12 cellular contexts compared by ENCODE assay signal in the genomic region with DNA sequence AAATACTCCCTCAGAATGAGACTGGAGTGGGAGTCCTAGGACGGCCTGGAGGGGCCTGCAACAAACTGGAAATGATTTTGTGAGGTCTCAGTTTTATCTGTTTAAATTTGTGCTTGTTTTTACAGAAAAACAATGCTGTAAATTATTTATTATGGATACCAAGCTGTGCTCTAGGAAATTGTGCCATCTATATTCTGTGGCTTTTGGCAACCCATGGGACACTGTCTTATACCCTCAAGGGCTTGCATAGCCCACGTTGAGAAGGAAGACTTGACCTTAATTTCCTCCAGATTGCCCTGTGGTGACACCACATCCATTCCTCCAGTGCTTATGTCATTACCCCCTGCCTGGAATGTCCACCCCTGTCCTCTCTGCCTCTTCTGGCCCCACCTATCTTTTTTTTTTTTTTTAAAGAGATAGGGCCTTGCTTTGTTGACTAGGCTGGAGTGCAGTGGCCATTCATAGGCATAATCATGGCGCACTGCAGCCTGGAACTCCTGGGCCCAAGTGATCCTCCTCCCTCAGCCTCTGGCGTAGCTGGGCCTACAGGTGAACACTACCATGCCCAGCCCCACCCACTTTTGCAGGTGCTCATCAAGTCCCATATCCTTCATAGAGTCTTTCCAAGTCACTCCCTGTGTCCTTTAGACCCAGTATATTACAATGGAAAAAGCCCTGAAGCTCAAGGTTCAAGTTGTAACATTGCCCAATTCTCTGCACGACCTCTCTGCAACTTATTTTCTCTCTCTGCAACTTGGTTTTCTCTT.
DNase-seq lines count a peak whose midpoint lies in the region; ATAC-seq, FAIRE-seq and TF ChIP-seq lines count a peak whose summit lies in the region.
"Had no signal": no experiment of that assay in that cellular context is flagged by ENCODE, and none has a peak within 500 bp of the region (broad histone marks: within the 10 kb centered on the region; RNA-seq: fewer than 3 reads in every experiment).

No MANE protein-coding gene starts in this region.

- no peak overlapping the region for H3K4me3 ChIP-seq in A549
- no peak overlapping the region for H3K4me3 ChIP-seq in astrocyte of the spinal cord (ENCODE audit: low read depth, low read length)
- no peak overlapping the region for H3K4me3 ChIP-seq in HepG2 (replicated peaks in 1 of 3; ENCODE audit: insufficient read depth in 1 of 3, low read depth in 2 of 3, low read length in 3 of 3)
- H3K4me3 ChIP-seq in gastroesophageal sphincter, result no peak overlapping the region
- H3K4me3 ChIP-seq in MG63, result no peak overlapping the region
- H3K4me3 ChIP-seq: dorsolateral prefrontal cortex had no signal

- in situ Hi-C loops in astrocyte of the spinal cord (cut with HindIII; ENCODE audit: low sequenced_read_pairs), result no loop called here
- in situ Hi-C loops in HepG2 (cut with HindIII; ENCODE audit: extremely low pct_ligation_motif_present, low pct_unique_long_range_greater_than_20kb), result no loop called here

- DNase-seq in A549 (ENCODE audit: low read depth in 1 of 2, low spot score in 1 of 2) (peak; percentile 71 to 92), HK-2 (ENCODE audit: unreplicated experiment) (peak; percentile 60), astrocyte of the spinal cord (ENCODE audit: low read depth, low spot score) (peak; percentile 73), HepG2 (ENCODE audit: low spot score) (peak; percentile 7), DMS79 (lab: John Stamatoyannopoulos, UW) (no peak), MG63 (no peak)
- DNase-seq: activated CD4-positive, alpha-beta T cell treated with anti-CD3 and anti-CD28 coated beads for 1 hour; activated gamma-delta T cell; dorsolateral prefrontal cortex; NCI-H1092 had no signal

- WGBS in A549 (ENCODE audit: missing lambda C conversion rate), result 27% methylated on average over 5 of the region's 5 CpGs
- WGBS in HepG2 (ENCODE audit: low lambda C conversion rate), result 42% methylated on average over 3 of the region's 5 CpGs
- WGBS in gastroesophageal sphincter (ENCODE audit: low coverage in 1 of 2), 2 donors, result 32 to 81% methylated on average over 2 of the region's 5 CpGs

- BruUV-seq in HepG2 (replicated peaks; lab: Mats Ljungman, UMichigan), result no TSS peak

- POLR2A ChIA-PET in A549 (lab: Yijun Ruan, JAX), result interaction anchor here (2.8 kb wide), 1 partner anchor 17 kb away, joined by 7 read pairs; no protein-coding TSS in a partner anchor
- POLR2A ChIA-PET in HepG2 (lab: Yijun Ruan, JAX), result no interaction called here

- ATAC-seq in A549, result peak; percentile 81 to 88
- ATAC-seq in HepG2, result peak; percentile 48; the same call in 2 of the 3 replicates
- ATAC-seq in gastroesophageal sphincter, result no peak
- ATAC-seq in GM18519 (IDR thresholded peaks at IDR 0.05; ENCODE audit: low FRiP score, unreplicated experiment), result no peak

- H3K36me3 ChIP-seq in HepG2 (replicated peaks in 1 of 2; ENCODE audit: control insufficient read depth in 1 of 2, insufficient read depth in 2 of 2, low read length in 2 of 2), result no peaks in the 10 kb centered on the region
- no peaks in the 10 kb centered on the region for H3K36me3 ChIP-seq in gastroesophageal sphincter
- H3K36me3 ChIP-seq in MG63, result no peaks in the 10 kb centered on the region

- peak overlapping the region; percentile 95 to 99 for H3K27ac ChIP-seq in A549
- H3K27ac ChIP-seq in HepG2 (ENCODE audit: extremely low read length, insufficient read depth, low read length), result no peak overlapping the region
- H3K27ac ChIP-seq in gastroesophageal sphincter, result no peak overlapping the region
- H3K27ac ChIP-seq: dorsolateral prefrontal cortex had no signal

- no peaks in the 10 kb centered on the region for H3K9me3 ChIP-seq in A549
- H3K9me3 ChIP-seq in HepG2 (ENCODE audit: low read length), result no peaks in the 10 kb centered on the region
- no peaks in the 10 kb centered on the region for H3K9me3 ChIP-seq in gastroesophageal sphincter
- no peaks in the 10 kb centered on the region for H3K9me3 ChIP-seq in MG63

- FAIRE-seq in A549 (lab: Jason Lieb, UNC) (peak; percentile 99), HepG2 (lab: Jason Lieb, UNC) (no peak)

- H3K4me1 ChIP-seq in A549, result peaks cover 48% of the 10 kb centered on the region
- peaks cover 23% of the 10 kb centered on the region for H3K4me1 ChIP-seq in HepG2 (ENCODE audit: insufficient read depth, low read length)
- H3K4me1 ChIP-seq in gastroesophageal sphincter, result no peaks in the 10 kb centered on the region

- TF ChIP-seq EP300 in A549 (IDR thresholded peaks at IDR 0.05) (peak; percentile 48 to 71; a peak in 3 of 5 replicates), HepG2 (IDR thresholded peaks at IDR 0.05; ENCODE audit: low read depth in 2 of 2, low read length in 2 of 2) (no peak), HepG2 (CRISPR knock-in tag; IDR thresholded peaks at IDR 0.05; ENCODE audit: borderline replicate concordance) (no peak), gastroesophageal sphincter (IDR thresholded peaks at IDR 0.05) (no peak)

- no peak overlapping the region for H2AFZ ChIP-seq in HepG2 (ENCODE audit: low read length)

- CTCF ChIA-PET in A549 (lab: Yijun Ruan, JAX), result interaction anchor here (1.3 to 1.6 kb wide), 2 partner anchors 11 to 212 kb away, joined by 3 to 6 read pairs; no protein-coding TSS in a partner anchor
- CTCF ChIA-PET in HepG2 (lab: Yijun Ruan, JAX; ENCODE audit: low intra/inter-chr PET ratio, low total read pairs), result no interaction called here

- no peaks in the 10 kb centered on the region for H3K27me3 ChIP-seq in HepG2 (ENCODE audit: control insufficient read depth in 1 of 2, insufficient read depth in 2 of 2, low read length in 2 of 2)
- no peaks in the 10 kb centered on the region for H3K27me3 ChIP-seq in gastroesophageal sphincter
- no peaks in the 10 kb centered on the region for H3K27me3 ChIP-seq in MG63

- no peak overlapping the region for H3K9ac ChIP-seq in HepG2 (ENCODE audit: insufficient read depth, low read depth, low read length)

- TF ChIP-seq RAD21 in A549 (conservative IDR thresholded peaks at IDR 0.05 in 1 of 2, IDR thresholded peaks at IDR 0.05 in 1 of 2), result no peak
- no peak for TF ChIP-seq RAD21 in HepG2 (CRISPR knock-in tag; IDR thresholded peaks at IDR 0.05)

- TF ChIP-seq CTCF in A549 (IDR thresholded peaks at IDR 0.05) (no peak), astrocyte of the spinal cord (IDR thresholded peaks at IDR 0.05; ENCODE audit: low read depth, low read length) (no peak), HepG2 (CRISPR knock-in tag; IDR thresholded peaks at IDR 0.05) (no peak), gastroesophageal sphincter (IDR thresholded peaks at IDR 0.05) (no peak)

- peak overlapping the region; percentile 89 for H3K4me2 ChIP-seq in A549
- peak overlapping the region; percentile 12; the same call in 1 of the 2 replicates for H3K4me2 ChIP-seq in HepG2 (ENCODE audit: low read depth, low read length)

- H3K79me2 ChIP-seq in HepG2 (ENCODE audit: insufficient read depth, low read length), result no peaks in the 10 kb centered on the region

- no peaks in the 10 kb centered on the region for H4K20me1 ChIP-seq in HepG2 (ENCODE audit: insufficient read depth, low read length)

- intact Hi-C loops in HepG2 (cut with micrococcal nuclease; ENCODE audit: unreplicated experiment), result no loop called here

- TF ChIP-seq POLR2A in A549 (IDR thresholded peaks at IDR 0.05; ENCODE audit: low read length), result no peak
- TF ChIP-seq POLR2A in HepG2 (IDR thresholded peaks at IDR 0.05; ENCODE audit: insufficient read depth in 1 of 2, low read depth in 2 of 2, low read length in 2 of 2), result no peak
- no peak for TF ChIP-seq POLR2A in gastroesophageal sphincter (IDR thresholded peaks at IDR 0.05)

TF ChIP-seq in A549, 52 proteins besides CTCF, POLR2A, EP300 and RAD21 (continues in another document):
- TF ChIP-seq, protein P1, sequence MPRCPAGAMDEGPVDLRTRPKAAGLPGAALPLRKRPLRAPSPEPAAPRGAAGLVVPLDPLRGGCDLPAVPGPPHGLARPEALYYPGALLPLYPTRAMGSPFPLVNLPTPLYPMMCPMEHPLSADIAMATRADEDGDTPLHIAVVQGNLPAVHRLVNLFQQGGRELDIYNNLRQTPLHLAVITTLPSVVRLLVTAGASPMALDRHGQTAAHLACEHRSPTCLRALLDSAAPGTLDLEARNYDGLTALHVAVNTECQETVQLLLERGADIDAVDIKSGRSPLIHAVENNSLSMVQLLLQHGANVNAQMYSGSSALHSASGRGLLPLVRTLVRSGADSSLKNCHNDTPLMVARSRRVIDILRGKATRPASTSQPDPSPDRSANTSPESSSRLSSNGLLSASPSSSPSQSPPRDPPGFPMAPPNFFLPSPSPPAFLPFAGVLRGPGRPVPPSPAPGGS (IDR thresholded peaks at IDR 0.05), result no peak
- TF ChIP-seq NFE2L2 (conservative IDR thresholded peaks at IDR 0.05; ENCODE audit: low read length), result no peak
- TF ChIP-seq GATA3 (IDR thresholded peaks at IDR 0.05; ENCODE audit: borderline replicate concordance), result peak; percentile 61; the same call in 1 of the 2 replicates

TF ChIP-seq in HepG2, 621 proteins besides CTCF, POLR2A, EP300 and RAD21 (continues in another document):
- TF ChIP-seq, protein P2, sequence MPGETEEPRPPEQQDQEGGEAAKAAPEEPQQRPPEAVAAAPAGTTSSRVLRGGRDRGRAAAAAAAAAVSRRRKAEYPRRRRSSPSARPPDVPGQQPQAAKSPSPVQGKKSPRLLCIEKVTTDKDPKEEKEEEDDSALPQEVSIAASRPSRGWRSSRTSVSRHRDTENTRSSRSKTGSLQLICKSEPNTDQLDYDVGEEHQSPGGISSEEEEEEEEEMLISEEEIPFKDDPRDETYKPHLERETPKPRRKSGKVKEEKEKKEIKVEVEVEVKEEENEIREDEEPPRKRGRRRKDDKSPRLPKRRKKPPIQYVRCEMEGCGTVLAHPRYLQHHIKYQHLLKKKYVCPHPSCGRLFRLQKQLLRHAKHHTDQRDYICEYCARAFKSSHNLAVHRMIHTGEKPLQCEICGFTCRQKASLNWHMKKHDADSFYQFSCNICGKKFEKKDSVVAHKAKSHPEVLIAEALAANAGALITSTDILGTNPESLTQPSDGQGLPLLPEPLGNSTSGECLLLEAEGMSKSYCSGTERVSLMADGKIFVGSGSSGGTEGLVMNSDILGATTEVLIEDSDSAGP (CRISPR knock-in tag; IDR thresholded peaks at IDR 0.05; ENCODE audit: borderline replicate concordance), result peak; percentile 35; the same call in 1 of the 2 replicates
- TF ChIP-seq MAFK (conservative IDR thresholded peaks at IDR 0.05 in 1 of 2, IDR thresholded peaks at IDR 0.05 in 1 of 2; ENCODE audit: low read length in 2 of 2) (no peak), POLR2AphosphoS2 (IDR thresholded peaks at IDR 0.05; ENCODE audit: low read depth, low read length) (no peak), JARID2 (CRISPR knock-in tag; IDR thresholded peaks at IDR 0.05; ENCODE audit: insufficient replicate concordance) (no peak), HNF4G (IDR thresholded peaks at IDR 0.05; ENCODE audit: borderline replicate concordance, low read depth, low read length) (no peak), HNF4G (CRISPR knock-in tag; IDR thresholded peaks at IDR 0.05; ENCODE audit: borderline replicate concordance, low read depth) (no peak), ZFP1 (CRISPR knock-in tag; IDR thresholded peaks at IDR 0.05) (no peak), SPEN (CRISPR knock-in tag; IDR thresholded peaks at IDR 0.05; ENCODE audit: low read depth) (no peak)

Comparison
In these comparisons a context has a peak if more than half of its experiments do, and no peak if none do; other contexts are left out.
1. ATAC-seq: peak in A549 (2 of 2) and HepG2 (single experiment); none in gastroesophageal sphincter (single experiment) and GM18519 (single experiment).
2. DNase-seq: peak in A549 (2 of 2), HK-2 (single experiment), astrocyte of the spinal cord (single experiment) and HepG2 (single experiment); none in DMS79 (single experiment) and MG63 (single experiment).
3. H3K27ac ChIP-seq: peak in A549 (2 of 2); none in HepG2 (single experiment) and gastroesophageal sphincter (0 of 4).